In the genomic region with DNA sequence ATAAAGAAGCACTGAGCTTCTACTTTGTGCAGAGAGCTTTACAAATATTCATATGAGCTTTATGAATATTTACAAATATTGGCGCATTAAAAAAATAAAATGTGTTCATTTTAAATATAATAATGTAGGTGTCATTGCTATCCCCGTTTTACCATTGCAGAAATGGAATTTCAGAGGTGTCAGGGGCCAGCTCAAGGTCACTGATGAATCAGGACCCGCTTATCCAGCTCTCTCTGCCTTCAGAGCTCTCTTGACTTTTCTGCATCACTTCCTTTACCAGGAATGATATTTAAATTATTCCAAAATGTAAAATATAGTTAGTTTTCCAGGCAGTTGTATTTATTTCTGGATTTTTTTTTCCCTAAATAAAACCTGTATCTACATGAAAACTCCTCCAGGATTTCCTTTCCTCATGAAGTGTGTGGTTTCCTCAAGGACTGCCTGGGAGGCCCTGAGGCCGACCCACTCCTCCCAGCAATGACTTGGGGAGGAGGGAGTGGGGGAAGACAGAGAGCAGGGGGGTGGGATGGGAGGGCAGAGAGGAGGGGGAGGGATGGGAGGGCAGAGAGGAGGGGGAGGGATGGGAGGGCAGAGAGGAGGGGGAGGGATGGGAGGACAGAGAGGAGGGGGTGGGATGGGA, we compare ENCODE assay signal across 11 cellular contexts.
DNase-seq lines count a peak whose midpoint lies in the region; ATAC-seq and TF ChIP-seq lines count a peak whose summit lies in the region.
"Had no signal": no experiment of that assay in that cellular context is flagged by ENCODE, and none has a peak within 500 bp of the region (broad histone marks: within the 10 kb centered on the region; RNA-seq: fewer than 3 reads in every experiment).

No MANE protein-coding gene starts in this region.

- no peaks in the 10 kb centered on the region for H3K27me3 ChIP-seq in adipocyte (replicated peaks; ENCODE audit: control insufficient read depth, insufficient read depth, low read length)
- no peaks in the 10 kb centered on the region for H3K27me3 ChIP-seq in gastrocnemius medialis

- no peaks in the 10 kb centered on the region for H3K27me3 Mint-ChIP-seq in glutamatergic neuron (ENCODE audit: unreplicated experiment)
- H3K27me3 Mint-ChIP-seq in natural killer cell (ENCODE audit: low read depth in 2 of 2) = peaks cover 6 to 14% of the 10 kb centered on the region in 2 donors
- H3K27me3 Mint-ChIP-seq: activated CD4-positive, alpha-beta T cell treated with anti-CD3 and anti-CD28 coated beads for 36 hours had no signal

- H3K36me3 Mint-ChIP-seq in glutamatergic neuron (ENCODE audit: unreplicated experiment) = peaks cover under 1% of the 10 kb centered on the region
- no peaks in the 10 kb centered on the region for H3K36me3 Mint-ChIP-seq in natural killer cell

- intact Hi-C loops in gastrocnemius medialis (cut with DNase I; ENCODE audit: low total_unique reads) (loop anchor here (5.0 kb wide), 1 partner anchor 47 kb away; no protein-coding TSS in a partner anchor), natural killer cell (cut with micrococcal nuclease) (no loop called here)

- H3K4me3 Mint-ChIP-seq in glutamatergic neuron (ENCODE audit: unreplicated experiment) (no peak overlapping the region), natural killer cell (no peak overlapping the region)
- H3K4me3 Mint-ChIP-seq: activated CD4-positive, alpha-beta T cell treated with anti-CD3 and anti-CD28 coated beads for 36 hours had no signal

- H3K9me3 ChIP-seq in adipocyte (ENCODE audit: control insufficient read depth, low read length) = no peaks in the 10 kb centered on the region
- no peaks in the 10 kb centered on the region for H3K9me3 ChIP-seq in gastrocnemius medialis

- peak overlapping the region; percentile 83 for H3K9ac ChIP-seq in adipocyte (ENCODE audit: low read length)

- DNase-seq in Daoy (ENCODE audit: low read depth) (peak; percentile 40), adipocyte (ENCODE audit: low read depth) (peak; percentile 30), glutamatergic neuron (no peak), gastrocnemius medialis (no peak), SHP77 (lab: John Stamatoyannopoulos, UW) (no peak), pons (ENCODE audit: low spot score) (no peak), DMS114 treated with DMSO at 0.1 percent for 48 hours (lab: John Stamatoyannopoulos, UW; ENCODE audit: unreplicated experiment) (no peak), natural killer cell (no peak)
- DNase-seq: activated CD4-positive, alpha-beta T cell treated with anti-CD3 and anti-CD28 coated beads for 36 hours; stimulated activated CD4-positive, alpha-beta T cell treated with anti-CD3 and anti-CD28 coated beads, Interleukin-15, amount 100 ng/mL, for 24 hours; stimulated activated CD8-positive, alpha-beta memory T cell treated with anti-CD3 and anti-CD28 coated beads, Interleukin-4, amount 100 ng/mL, for 48 hours had no signal

- TF ChIP-seq CTCF in glutamatergic neuron (IDR thresholded peaks at IDR 0.05; ENCODE audit: partially characterized antibody, unreplicated experiment) (no peak), gastrocnemius medialis (IDR thresholded peaks at IDR 0.05 in 4 of 5, conservative IDR thresholded peaks at IDR 0.05 in 1 of 5) (no peak), natural killer cell (IDR thresholded peaks at IDR 0.05) (no peak)

- H3K36me3 ChIP-seq in adipocyte (ENCODE audit: control insufficient read depth, insufficient read depth, low read length, severe bottlenecking) (no peaks in the 10 kb centered on the region), gastrocnemius medialis (no peaks in the 10 kb centered on the region)

- in situ Hi-C loops in gastrocnemius medialis (cut with MboI; ENCODE audit: low sequenced_read_pairs in 4 of 4) = no loop called here

- H3K9me3 Mint-ChIP-seq in glutamatergic neuron (ENCODE audit: unreplicated experiment) (no peaks in the 10 kb centered on the region), natural killer cell (no peaks in the 10 kb centered on the region)

- peak overlapping the region; percentile 75 for H3K4me3 ChIP-seq in adipocyte (ENCODE audit: low read length)
- H3K4me3 ChIP-seq in gastrocnemius medialis = peak overlapping the region in 3 of 4 donors; percentile 4 to 45 (median 4)

- H3K27ac ChIP-seq in gastrocnemius medialis = peak overlapping the region; percentile 46 to 78 (median 65)

- H3K27ac Mint-ChIP-seq in glutamatergic neuron (ENCODE audit: unreplicated experiment) = peak overlapping the region; percentile 60
- no peak overlapping the region for H3K27ac Mint-ChIP-seq in natural killer cell
- H3K27ac Mint-ChIP-seq: activated CD4-positive, alpha-beta T cell treated with anti-CD3 and anti-CD28 coated beads for 36 hours had no signal

- ATAC-seq in gastrocnemius medialis = no peak
- no peak for ATAC-seq in natural killer cell
- ATAC-seq: activated CD4-positive, alpha-beta T cell treated with anti-CD3 and anti-CD28 coated beads for 36 hours had no signal

- H3K4me1 Mint-ChIP-seq in glutamatergic neuron (ENCODE audit: low read depth, unreplicated experiment) = no peaks in the 10 kb centered on the region
- H3K4me1 Mint-ChIP-seq in natural killer cell = no peaks in the 10 kb centered on the region
- H3K4me1 Mint-ChIP-seq: activated CD4-positive, alpha-beta T cell treated with anti-CD3 and anti-CD28 coated beads for 36 hours had no signal

- H3K4me1 ChIP-seq in adipocyte (ENCODE audit: control insufficient read depth, insufficient read depth, low read length) = peaks cover 31% of the 10 kb centered on the region
- H3K4me1 ChIP-seq in gastrocnemius medialis = peaks cover 18 to 27% of the 10 kb centered on the region in 2 donors

- no peak for TF ChIP-seq POLR2A in gastrocnemius medialis (IDR thresholded peaks at IDR 0.05)

Comparison
In these comparisons a context has a peak if more than half of its experiments do, and no peak if none do; other contexts are left out.
1. DNase-seq: peak in Daoy (single experiment) and adipocyte (single experiment); none in glutamatergic neuron (single experiment), gastrocnemius medialis (0 of 2), SHP77 (0 of 2), pons (single experiment), DMS114 treated with DMSO at 0.1 percent for 48 hours (single experiment) and natural killer cell (single experiment).